8 cellular contexts compared by ENCODE assay signal in genomic region chr16:67245189-67245585, GRCh38. TPM values are rescaled to one million over a fixed set of nuclear protein-coding genes. Genes with fewer than 3 reads are reported as not detected.
DNase-seq lines count a peak whose midpoint lies in the region; ATAC-seq and TF ChIP-seq lines count a peak whose summit lies in the region.

No MANE protein-coding gene starts in this region.

- H3K9me3 Mint-ChIP-seq in natural killer cell, result no peaks in the 10 kb centered on the region

- peaks cover 0 to 51% (median 18%) of the 10 kb centered on the region in 11 experiments; a peak in 15 of 22 replicates for H4K20me1 ChIP-seq in BLaER1 treated with 17β-estradiol and CSF1 and Interleukin-3, amounts not matched to agents 10 nM and 100 nM

- peak overlapping the region; percentile 66 to 86 (median 79) for H3K9ac ChIP-seq in BLaER1 treated with 17β-estradiol and CSF1 and Interleukin-3, amounts not matched to agents 10 nM and 100 nM

- TF ChIP-seq POLR2A in NB4 (IDR thresholded peaks at IDR 0.05; ENCODE audit: extremely low read depth, insufficient read length), result no peak

- peak overlapping the region; percentile 96 for H3K4me3 Mint-ChIP-seq in natural killer cell

- ATAC-seq in natural killer cell (no peak), esophagus mucosa (no peak), GM21367 (IDR thresholded peaks at IDR 0.05; ENCODE audit: unreplicated experiment) (no peak)

- no peak for TF ChIP-seq CTCF in NB4 (IDR thresholded peaks at IDR 0.05; ENCODE audit: low read depth, low read length)
- no peak for TF ChIP-seq CTCF in dorsolateral prefrontal cortex (IDR thresholded peaks at IDR 0.05 in 54 of 56, conservative IDR thresholded peaks at IDR 0.05 in 2 of 56; ENCODE audit: low read depth in 1 of 56, partially characterized antibody in 56 of 56)
- TF ChIP-seq CTCF in natural killer cell (IDR thresholded peaks at IDR 0.05), result no peak

- no peaks in the 10 kb centered on the region for H3K9me3 ChIP-seq in BLaER1 treated with 17β-estradiol and CSF1 and Interleukin-3, amounts not matched to agents 10 nM and 100 nM (replicated peaks in 1 of 11)

- peaks cover 33 to 64% of the 10 kb centered on the region in 2 donors for H3K4me1 Mint-ChIP-seq in natural killer cell

- intact Hi-C loops in dorsolateral prefrontal cortex (cut with DNase I), result no loop called here
- intact Hi-C loops in natural killer cell (cut with micrococcal nuclease), result no loop called here

- peaks cover 19 to 25% (median 22%) of the 10 kb centered on the region in 11 experiments for H3K27me3 ChIP-seq in BLaER1 treated with 17β-estradiol and CSF1 and Interleukin-3, amounts not matched to agents 10 nM and 100 nM
- no peaks in the 10 kb centered on the region for H3K27me3 ChIP-seq in dorsolateral prefrontal cortex

- DNase-seq in NB4 (ENCODE audit: low read depth), result peak; percentile 45
- DNase-seq in dorsolateral prefrontal cortex, result peak in 1 of 10 donors; percentile 3
- DNase-seq in natural killer cell, result no peak
- DNase-seq in cerebellar cortex (ENCODE audit: low spot score), result no peak
- DNase-seq in KBM-7, result no peak

- peaks cover 0 to 9% (median 0%) of the 10 kb centered on the region in 11 experiments; a peak in 3 of 22 replicates for H3K36me3 ChIP-seq in BLaER1 treated with 17β-estradiol and CSF1 and Interleukin-3, amounts not matched to agents 10 nM and 100 nM

- peak overlapping the region; percentile 94 to 98 for H3K27ac Mint-ChIP-seq in natural killer cell

- H3K27me3 Mint-ChIP-seq in natural killer cell (ENCODE audit: low read depth in 2 of 2), result peaks cover 9 to 20% of the 10 kb centered on the region in 2 donors

- peak overlapping the region; percentile 28 to 92 (median 86); a peak in 21 of 22 replicates for H3K27ac ChIP-seq in BLaER1 treated with 17β-estradiol and CSF1 and Interleukin-3, amounts not matched to agents 10 nM and 100 nM
- H3K27ac ChIP-seq in dorsolateral prefrontal cortex, result peak overlapping the region in 52 of 59 donors; percentile 1 to 88 (median 72)

- in situ Hi-C loops in KBM-7 (cut with MboI; ENCODE audit: low pct_unique_long_range_greater_than_20kb, low sequenced_read_pairs), result no loop called here

- peaks cover 74 to 94% (median 86%) of the 10 kb centered on the region in 10 experiments for H3K4me1 ChIP-seq in BLaER1 treated with 17β-estradiol and CSF1 and Interleukin-3, amounts not matched to agents 10 nM and 100 nM

- H3K4me3 ChIP-seq in BLaER1 treated with 17β-estradiol and CSF1 and Interleukin-3, amounts not matched to agents 10 nM and 100 nM, result peak overlapping the region; percentile 73 to 89 (median 84)
- H3K4me3 ChIP-seq in NB4 (ENCODE audit: low read depth, low read length) (peak overlapping the region; percentile 86), dorsolateral prefrontal cortex (peak overlapping the region in 22 of 59 donors; percentile 3 to 87 (median 76))

- H3K36me3 Mint-ChIP-seq in natural killer cell, result no peaks in the 10 kb centered on the region

- H3K4me2 ChIP-seq in BLaER1 treated with 17β-estradiol and CSF1 and Interleukin-3, amounts not matched to agents 10 nM and 100 nM, result peak overlapping the region; percentile 92 to 100 (median 98)

RNA-seq across cellular contexts. Expression of gene FHOD1, which starts 2.1 kb away (rescaled TPM):
- 10 to 100 TPM in 102 of 120 experiments, 1 to 10 TPM in 18; 5.4 to 26.6 (median 13.7) TPM for total RNA-seq in dorsolateral prefrontal cortex
- total RNA-seq in natural killer cell, result 10 to 100 TPM; 79.3 to 96.8 (median 89.2) TPM
- total RNA-seq in esophagus mucosa, result 7.4 TPM

RNA-seq across cellular contexts. Expression of gene SLC9A5, which starts 3.6 kb away (rescaled TPM):
- total RNA-seq in dorsolateral prefrontal cortex, result 10 to 100 TPM in 69 of 120 experiments, 1 to 10 TPM in 51; 3.0 to 25.8 (median 10.6) TPM
- total RNA-seq in natural killer cell, result 1 to 10 TPM; 1.2 to 2.6 (median 1.6) TPM
- total RNA-seq in esophagus mucosa, result 0.08 TPM

RNA-seq across cellular contexts. Expression of gene TMEM208, which starts 18.3 kb away (rescaled TPM):
- total RNA-seq in dorsolateral prefrontal cortex (10 to 100 TPM; 16.2 to 40.3 (median 28.1) TPM), natural killer cell (10 to 100 TPM; 34.5 to 39.2 (median 36.7) TPM), esophagus mucosa (25.3 TPM)

RNA-seq across cellular contexts. Expression of gene PLEKHG4, which starts 34.1 kb away (rescaled TPM):
- total RNA-seq in dorsolateral prefrontal cortex (10 to 100 TPM in 3 of 120 experiments, 1 to 10 TPM in 117; 1.2 to 17.6 (median 4.5) TPM), natural killer cell (10 to 100 TPM in 1 of 3 donors, 1 to 10 TPM in 2; 6.8 to 14.7 (median 8.5) TPM), esophagus mucosa (4.9 TPM)

RNA-seq across cellular contexts. Expression of gene ELMO3, which starts 46.3 kb away (rescaled TPM):
- 1 to 10 TPM in 96 of 120 experiments, under 1 TPM in 24; 0.41 to 2.9 (median 1.3) TPM for total RNA-seq in dorsolateral prefrontal cortex
- 1 to 10 TPM; 1.9 to 3.3 (median 2.3) TPM for total RNA-seq in natural killer cell
- total RNA-seq in esophagus mucosa, result 26.3 TPM
